ENCODE assay signal across 33 cellular contexts in the genomic region with DNA sequence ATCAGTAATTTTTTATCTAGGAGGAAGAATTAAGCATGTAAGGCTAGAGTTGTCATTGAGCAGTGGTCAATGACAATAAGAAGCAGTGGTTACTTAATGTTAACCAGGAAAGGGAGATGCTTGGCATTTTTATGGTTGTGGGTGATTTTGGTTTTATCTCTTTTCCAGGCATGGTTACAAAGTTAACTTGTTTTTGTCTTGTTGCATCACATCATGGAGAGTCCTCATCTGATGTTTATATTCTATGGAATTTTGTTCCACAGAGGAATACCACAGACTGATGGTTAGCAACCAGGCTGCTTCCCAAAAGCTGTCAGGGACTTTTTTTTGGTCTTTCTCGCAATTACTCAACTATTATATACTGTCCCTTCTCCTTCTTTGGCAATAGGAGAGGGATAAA. TPM values are rescaled to one million over a fixed set of nuclear protein-coding genes. Genes with fewer than 3 reads are reported as not detected.
"Had no signal": no experiment of that assay in that cellular context is flagged by ENCODE, and none has a peak within 500 bp of the region (broad histone marks: within the 10 kb centered on the region; RNA-seq: fewer than 3 reads in every experiment).

No MANE protein-coding gene starts in this region.

- H3K27me3 ChIP-seq: esophagus muscularis mucosa, neural progenitor cell, sigmoid colon, testis, tibial artery had no signal

- ATAC-seq: mucosa of descending colon; naive thymus-derived CD4-positive, alpha-beta T cell; right cardiac atrium; stimulated activated memory B cell treated with anti-CD40 and anti-IgM and Interleukin-4, amounts not matched to agents 10 μg/mL and 1 μg/mL and 100 μg/mL, for 72 hours; stimulated activated naive CD8-positive, alpha-beta T cell treated with anti-CD3 and anti-CD28 coated beads, Interleukin-15, Interleukin-2, amounts not matched to agents 100 U/mL and 50 U/mL, for 24 hours had no signal

- H3K9me3 Mint-ChIP-seq: nephron, neural progenitor cell, type B pancreatic cell had no signal

- H3K4me2 ChIP-seq: neural progenitor cell had no signal

- H3K4me1 ChIP-seq: esophagus muscularis mucosa, neural progenitor cell, prostate gland, sigmoid colon, spleen, testis, tibial artery had no signal

- H3K4me3 Mint-ChIP-seq: immature natural killer cell; memory B cell; mesothelial cell of epicardium; naive thymus-derived CD4-positive, alpha-beta T cell; nephron; neural progenitor cell; stimulated activated memory B cell treated with anti-CD40 and anti-IgM and Interleukin-4, amounts not matched to agents 10 μg/mL and 1 μg/mL and 100 μg/mL, for 72 hours; type B pancreatic cell had no signal

- H2AFZ ChIP-seq: neural progenitor cell had no signal

- FAIRE-seq: endothelial cell of umbilical vein had no signal

- H3K27me3 Mint-ChIP-seq: type B pancreatic cell had no signal

- H3K4me1 Mint-ChIP-seq: immature natural killer cell; memory B cell; mesothelial cell of epicardium; nephron; neural progenitor cell; stimulated activated memory B cell treated with anti-CD40 and anti-IgM and Interleukin-4, amounts not matched to agents 10 μg/mL and 1 μg/mL and 100 μg/mL, for 72 hours had no signal

- DNase-seq: dermis blood vessel endothelial cell; effector memory CD4-positive, alpha-beta T cell; foreskin melanocyte; hypothalamus; immature natural killer cell; islet precursor cell; kidney glomerular epithelial cell; mucosa of descending colon; naive thymus-derived CD4-positive, alpha-beta T cell; right cardiac atrium; sigmoid colon; spleen; stimulated activated CD4-positive, alpha-beta T cell treated with anti-CD3 and anti-CD28 coated beads, Interleukin-4, amount 100 ng/mL, for 4 hours; stimulated activated naive CD8-positive, alpha-beta T cell treated with anti-CD3 and anti-CD28 coated beads, Interleukin-15, Interleukin-2, amounts not matched to agents 100 U/mL and 50 U/mL, for 24 hours; substantia nigra; testis; tibial artery had no signal

- H3K9ac ChIP-seq: neural progenitor cell had no signal

- H3K9me3 ChIP-seq: esophagus muscularis mucosa, mucosa of descending colon, prostate gland, sigmoid colon, testis, tibial artery had no signal

- H3K27ac Mint-ChIP-seq: immature natural killer cell; memory B cell; mesothelial cell of epicardium; naive thymus-derived CD4-positive, alpha-beta T cell; nephron; neural progenitor cell; stimulated activated memory B cell treated with anti-CD40 and anti-IgM and Interleukin-4, amounts not matched to agents 10 μg/mL and 1 μg/mL and 100 μg/mL, for 72 hours; type B pancreatic cell had no signal

- H3K36me3 ChIP-seq: esophagus muscularis mucosa, neural progenitor cell, prostate gland, sigmoid colon, spleen, tibial artery had no signal

- H3K27ac ChIP-seq: coronary artery, esophagus muscularis mucosa, neural progenitor cell, prostate gland, sigmoid colon, spleen, testis, tibial artery had no signal

- H3K36me3 Mint-ChIP-seq: memory B cell; mesothelial cell of epicardium; naive thymus-derived CD4-positive, alpha-beta T cell; neural progenitor cell; stimulated activated memory B cell treated with anti-CD40 and anti-IgM and Interleukin-4, amounts not matched to agents 10 μg/mL and 1 μg/mL and 100 μg/mL, for 72 hours; type B pancreatic cell had no signal

- H3K4me3 ChIP-seq: coronary artery, esophagus muscularis mucosa, lung, mucosa of descending colon, neural progenitor cell, prostate gland, sigmoid colon, spleen, testis, tibial artery had no signal

RNA-seq across cellular contexts. Expression of a gene that starts 32.7 kb away (rescaled TPM):
- total RNA-seq: dermis blood vessel endothelial cell; endothelial cell of umbilical vein; epithelial cell of proximal tubule; fibroblast of lung; liver; lung; mesothelial cell of epicardium; naive thymus-derived CD4-positive, alpha-beta T cell; osteoblast; prostate gland; right cardiac atrium; skeletal muscle tissue; spleen had no signal
- polyA plus RNA-seq: endothelial cell of umbilical vein; fibroblast of lung; immature natural killer cell; liver; lung; naive thymus-derived CD4-positive, alpha-beta T cell; right cardiac atrium; spleen had no signal
